In the genomic region with DNA sequence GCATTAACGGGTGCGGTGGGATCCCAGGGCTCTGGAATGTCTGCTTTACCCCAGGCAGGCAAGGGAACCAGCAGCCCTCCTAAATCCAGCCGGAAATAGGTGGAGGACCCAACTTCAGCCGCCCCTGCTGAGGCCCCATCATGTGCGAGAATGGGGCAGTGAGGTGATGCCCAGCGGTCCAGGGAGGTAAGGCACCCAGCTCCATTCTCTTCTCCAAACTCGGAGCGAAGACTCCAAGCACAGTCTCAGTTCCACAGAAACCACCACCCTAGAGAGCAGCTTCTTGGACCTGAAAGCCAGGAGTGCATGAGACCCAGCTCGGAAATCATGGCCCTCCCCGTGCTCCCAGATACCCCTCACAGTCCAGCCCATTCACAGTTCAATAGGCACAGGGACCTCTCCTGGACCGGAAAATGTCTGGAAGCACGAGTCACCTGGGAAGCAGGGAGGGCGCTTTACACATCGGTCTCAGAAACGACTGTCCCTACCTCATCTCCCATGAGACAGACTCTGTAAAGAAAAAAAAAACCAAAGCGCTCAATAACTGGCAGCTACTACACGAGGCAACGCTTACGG, we compare ENCODE assay signal across 8 cellular contexts. TPM values are rescaled to one million over a fixed set of nuclear protein-coding genes. Genes with fewer than 3 reads are reported as not detected.
DNase-seq lines count a peak whose midpoint lies in the region; ATAC-seq and TF ChIP-seq lines count a peak whose summit lies in the region.

No MANE protein-coding gene starts in this region.

- H3K27ac ChIP-seq in epithelial cell of prostate = peak overlapping the region; percentile 99

- in situ Hi-C loops in GM13977 (cut with MboI; ENCODE audit: low pct_unique_long_range_greater_than_20kb, low sequenced_read_pairs, unreplicated experiment) = no loop called here

- DNase-seq in GM12865 (ENCODE audit: low read depth) (no peak), NCI-H526 (lab: John Stamatoyannopoulos, UW) (peak; percentile 32 to 79), epithelial cell of prostate (ENCODE audit: low read depth, low spot score) (no peak), posterior vena cava (ENCODE audit: low spot score) (peak; percentile 57), DMS153 treated with DMSO at 0.1 percent for 48 hours (lab: John Stamatoyannopoulos, UW; ENCODE audit: unreplicated experiment) (no peak), GM13977 (ENCODE audit: low spot score) (no peak), SKM-1 treated with dmso at 0.1 percent for 144 hours (lab: John Stamatoyannopoulos, UW; ENCODE audit: unreplicated experiment) (no peak)

- intact Hi-C loops in posterior vena cava (cut with DNase I) = loop anchor here in 1 of 2 donors (10.0 kb wide), 1 partner anchor 88 kb away; no protein-coding TSS in a partner anchor

- H3K4me3 ChIP-seq in GM12865 (ENCODE audit: low read depth, low read length) = peak overlapping the region; percentile 66

- no peak for ATAC-seq in HG03442 (IDR thresholded peaks at IDR 0.05; ENCODE audit: unreplicated experiment)

- TF ChIP-seq CTCF in GM12865 (IDR thresholded peaks at IDR 0.05; ENCODE audit: insufficient read depth, low read depth, low read length, missing control alignments) (no peak), GM13977 (IDR thresholded peaks at IDR 0.05; ENCODE audit: extremely low read depth, insufficient read depth, missing control alignments) (no peak)

RNA-seq across cellular contexts. Expression of a gene that starts 2.1 kb away (rescaled TPM):
- total RNA-seq in posterior vena cava = 1 to 10 TPM; 1.2 to 3.0 TPM

Comparison
In these comparisons a context has a peak if more than half of its experiments do, and no peak if none do; other contexts are left out.
1. DNase-seq: peak in NCI-H526 (2 of 2) and posterior vena cava (single experiment); none in GM12865 (single experiment), epithelial cell of prostate (single experiment), DMS153 treated with DMSO at 0.1 percent for 48 hours (single experiment), GM13977 (single experiment) and SKM-1 treated with dmso at 0.1 percent for 144 hours (single experiment).